Comparison of ENCODE assay signal across 17 cellular contexts in the genomic region with DNA sequence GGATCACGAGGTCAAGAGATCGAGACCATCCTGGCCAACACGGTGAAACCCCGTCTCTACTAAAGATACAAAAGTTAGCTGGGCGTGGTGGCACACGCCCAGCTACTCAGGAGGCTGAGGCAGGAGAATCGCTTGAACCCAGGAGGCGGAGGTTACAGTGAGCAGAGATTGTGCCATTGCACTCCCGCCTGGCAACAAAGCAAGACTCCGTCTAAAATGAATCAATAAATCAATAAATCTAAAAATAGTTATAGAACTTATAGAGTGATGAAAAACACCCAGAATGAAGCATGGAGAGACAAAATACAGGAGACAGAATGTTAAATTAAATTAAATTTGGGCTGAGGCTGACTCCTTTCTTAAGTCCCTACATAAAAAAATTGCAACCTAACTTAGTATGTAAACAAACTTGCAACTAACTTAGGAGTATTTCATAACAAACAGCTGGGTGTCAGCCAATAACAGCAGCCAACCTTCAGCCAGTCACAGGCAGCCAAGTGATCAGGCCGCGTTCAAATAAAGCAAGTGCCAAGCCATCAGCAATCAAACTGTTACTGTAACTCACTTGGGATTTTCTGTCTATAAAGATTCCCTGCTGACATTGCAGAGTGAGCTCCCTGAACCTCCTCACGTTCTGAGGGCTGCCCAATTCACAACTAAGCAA. TPM values are rescaled to one million over a fixed set of nuclear protein-coding genes. Genes with fewer than 3 reads are reported as not detected.
DNase-seq lines count a peak whose midpoint lies in the region; ATAC-seq and TF ChIP-seq lines count a peak whose summit lies in the region.
"Had no signal": no experiment of that assay in that cellular context is flagged by ENCODE, and none has a peak within 500 bp of the region (broad histone marks: within the 10 kb centered on the region; RNA-seq: fewer than 3 reads in every experiment).

No MANE protein-coding gene starts in this region.

- no peak for TF ChIP-seq POLR2A in body of pancreas (IDR thresholded peaks at IDR 0.05)

- WGBS in body of pancreas, 2 donors = 32 to 41% methylated on average over 13 of the region's 13 CpGs

- H3K9me3 ChIP-seq in body of pancreas (no peaks in the 10 kb centered on the region), mucosa of descending colon (no peaks in the 10 kb centered on the region)

- intact Hi-C loops in body of pancreas (cut with DNase I) = no loop called here
- intact Hi-C loops in mucosa of descending colon (cut with DNase I, micrococcal nuclease) = loop anchor here in 1 of 2 donors (5.0 kb wide), 1 partner anchor 63 kb away; no protein-coding TSS in a partner anchor

- ATAC-seq in body of pancreas = peak; percentile 85
- peak; percentile 46 for ATAC-seq in mucosa of descending colon
- ATAC-seq in GM18873 (IDR thresholded peaks at IDR 0.05; ENCODE audit: low FRiP score, unreplicated experiment) = no peak
- no peak for ATAC-seq in HG02678 (IDR thresholded peaks at IDR 0.05; ENCODE audit: unreplicated experiment)

- H3K4me3 ChIP-seq in body of pancreas (no peak overlapping the region), mucosa of descending colon (no peak overlapping the region)

- H3K27me3 ChIP-seq in body of pancreas = no peaks in the 10 kb centered on the region

- no peak overlapping the region for H3K27ac ChIP-seq in body of pancreas
- H3K27ac ChIP-seq: C4-2B, RWPE1 had no signal

- H3K4me1 ChIP-seq in body of pancreas (peaks cover 10% of the 10 kb centered on the region), mucosa of descending colon (ENCODE audit: low read depth) (no peaks in the 10 kb centered on the region)

- DNase-seq in GM04504 (ENCODE audit: low read depth) (peak; percentile 15), body of pancreas (peak; percentile 58 to 75 (median 68)), fibroblast of the conjunctiva (ENCODE audit: low read depth) (peak; percentile 9), mucosa of descending colon (peak in 1 of 3 donors; percentile 28), SKM-1 treated with dmso at 0.1 percent for 144 hours (lab: John Stamatoyannopoulos, UW; ENCODE audit: unreplicated experiment) (no peak)
- DNase-seq in activated effector memory CD4-positive, alpha-beta T cell treated with Interleukin-2 at 50 U/mL for 16 hours = no peak
- DNase-seq: COR-L47, DMS153, H9, NCI-H2227 treated with DMSO at 0.1 percent for 48 hours, NCI-H524 treated with DMSO at 0.1 percent for 48 hours had no signal

- no peaks in the 10 kb centered on the region for H3K36me3 ChIP-seq in body of pancreas (replicated peaks in 1 of 2; ENCODE audit: insufficient read depth in 1 of 2, low read depth in 2 of 2)
- H3K36me3 ChIP-seq in mucosa of descending colon (ENCODE audit: low read depth) = no peaks in the 10 kb centered on the region

- TF ChIP-seq CTCF in body of pancreas (IDR thresholded peaks at IDR 0.05) = no peak
- TF ChIP-seq CTCF in mucosa of descending colon (IDR thresholded peaks at IDR 0.05) = no peak

RNA-seq across cellular contexts. Expression of a gene that starts 7.3 kb away (rescaled TPM):
- total RNA-seq in body of pancreas (not detected), mucosa of descending colon (under 1 TPM; 0.25 to 0.55 (median 0.36) TPM)
- total RNA-seq: A172, H9, LHCN-M2 had no signal

RNA-seq across cellular contexts. Expression of a gene that starts 58.8 kb away (rescaled TPM):
- total RNA-seq in body of pancreas = 10 to 100 TPM in 1 of 2 donors, 1 to 10 TPM in 1; 6.3 to 13.7 TPM
- 1 to 10 TPM in 1 of 3 donors, under 1 TPM in 2; 0.14 to 3.9 (median 0.48) TPM for total RNA-seq in mucosa of descending colon

Comparison
In these comparisons a context has a peak if more than half of its experiments do, and no peak if none do; other contexts are left out.
1. DNase-seq: peak in GM04504 (single experiment), body of pancreas (4 of 4) and fibroblast of the conjunctiva (single experiment); none in SKM-1 treated with dmso at 0.1 percent for 144 hours (single experiment) and activated effector memory CD4-positive, alpha-beta T cell treated with Interleukin-2 at 50 U/mL for 16 hours (single experiment).
2. ATAC-seq: peak in body of pancreas (single experiment) and mucosa of descending colon (single experiment); none in GM18873 (single experiment) and HG02678 (single experiment).